Comparison of ENCODE assay signal across 18 cellular contexts in the genomic region with DNA sequence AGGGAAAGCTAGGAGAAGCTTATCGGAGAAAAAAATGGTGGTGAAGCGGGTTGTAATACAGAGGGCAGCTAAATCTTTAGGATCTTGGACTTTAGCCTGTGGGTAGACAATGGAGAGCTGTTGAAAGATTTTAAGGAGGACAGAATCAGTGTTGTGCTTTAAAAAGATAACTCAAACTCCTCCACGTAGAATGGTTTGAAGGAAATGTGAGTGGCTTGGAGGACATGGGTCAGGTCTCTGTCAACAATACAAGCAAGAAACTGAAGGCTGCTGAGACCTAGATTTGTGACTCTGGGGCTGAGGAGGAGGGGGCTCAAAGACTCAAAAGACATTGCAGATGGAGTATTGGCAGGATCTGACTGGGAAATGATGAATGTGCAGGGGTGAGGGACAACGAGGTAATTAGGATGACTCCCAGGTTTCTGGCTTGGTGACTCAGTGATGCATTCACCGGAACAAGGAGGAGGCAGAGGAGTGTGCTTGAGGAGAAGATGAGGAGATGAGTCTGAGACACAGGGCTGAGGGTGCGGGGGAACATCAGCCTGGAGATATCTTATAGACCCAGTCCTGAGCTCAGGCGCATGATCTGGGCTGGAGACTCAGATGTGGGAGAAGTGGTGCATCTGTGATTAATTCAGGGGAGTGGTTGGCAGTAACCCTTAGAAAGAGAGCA. TPM values are rescaled to one million over a fixed set of nuclear protein-coding genes. Genes with fewer than 3 reads are reported as not detected.
DNase-seq lines count a peak whose midpoint lies in the region; ATAC-seq, FAIRE-seq and TF ChIP-seq lines count a peak whose summit lies in the region.
"Had no signal": no experiment of that assay in that cellular context is flagged by ENCODE, and none has a peak within 500 bp of the region (broad histone marks: within the 10 kb centered on the region; RNA-seq: fewer than 3 reads in every experiment).

No MANE protein-coding gene starts in this region.

- H3K4me2 ChIP-seq in SK-N-SH: peak overlapping the region; percentile 16; the same call in 1 of the 2 replicates

- intact Hi-C loops in head of caudate nucleus (cut with DNase I): no loop called here

- POLR2A ChIA-PET in SK-N-SH (lab: Yijun Ruan, JAX): no interaction called here

- ATAC-seq in SK-N-SH treated with all-trans-retinoic acid at 6 μM for 48 hours (no peak), GM21526 (IDR thresholded peaks at IDR 0.05; ENCODE audit: low FRiP score, unreplicated experiment) (no peak), GM19324 (IDR thresholded peaks at IDR 0.05; ENCODE audit: low FRiP score, unreplicated experiment) (no peak)
- ATAC-seq: mucosa of descending colon had no signal

- peaks cover 6% of the 10 kb centered on the region; the same call in 1 of the 2 replicates for H3K27me3 ChIP-seq in SK-N-SH (ENCODE audit: insufficient read depth)
- H3K27me3 ChIP-seq: transverse colon had no signal

- CTCF ChIA-PET in SK-N-SH (lab: Yijun Ruan, JAX): interaction anchor here (1.1 to 2.3 kb wide), 2 partner anchors 27 to 259 kb away, joined by 4 to 5 read pairs; no protein-coding TSS in a partner anchor

- H3K36me3 ChIP-seq in SK-N-SH (replicated peaks in 1 of 2; ENCODE audit: control insufficient read depth in 1 of 2, insufficient read depth in 2 of 2, low read length in 1 of 2): peaks cover 9% of the 10 kb centered on the region in 2 experiments
- H3K36me3 ChIP-seq: transverse colon had no signal

- TF ChIP-seq CTCF in SK-N-SH (IDR thresholded peaks at IDR 0.05): no peak

- H3F3A ChIP-seq in SK-N-SH (replicated peaks; ENCODE audit: insufficient read depth): peaks cover 20% of the 10 kb centered on the region

- no peak overlapping the region for H3K9ac ChIP-seq in SK-N-SH

- TF ChIP-seq RAD21 in SK-N-SH (IDR thresholded peaks at IDR 0.05; ENCODE audit: low read length): no peak

- peaks cover 17% of the 10 kb centered on the region for H3K79me2 ChIP-seq in SK-N-SH (ENCODE audit: insufficient read depth)

- H3K9me2 ChIP-seq in SK-N-SH: no peaks in the 10 kb centered on the region

- no peaks in the 10 kb centered on the region for H3K9me3 ChIP-seq in SK-N-SH
- H3K9me3 ChIP-seq: mucosa of descending colon, transverse colon had no signal

- no peak overlapping the region for H3K4me3 ChIP-seq in SK-N-SH (ENCODE audit: low read depth in 2 of 2, low read length in 1 of 2)
- H3K4me3 ChIP-seq: mucosa of descending colon, transverse colon had no signal

- H4K20me1 ChIP-seq in SK-N-SH (ENCODE audit: insufficient read depth): peaks cover 12% of the 10 kb centered on the region

- peaks cover 5 to 7% of the 10 kb centered on the region in 2 experiments; a peak in 2 of 4 replicates for H3K4me1 ChIP-seq in SK-N-SH (ENCODE audit: control insufficient read depth in 1 of 2, insufficient read depth in 2 of 2, low read depth in 1 of 2, low read length in 1 of 2)

- WGBS in SK-N-SH (ENCODE audit: low lambda C conversion rate): 36% methylated on average over 7 of the region's 7 CpGs

- H3K27ac ChIP-seq in SK-N-SH (ENCODE audit: low read depth in 2 of 2, low read length in 1 of 2): no peak overlapping the region
- H3K27ac ChIP-seq: transverse colon had no signal

- no peak for FAIRE-seq in urothelium cell line (lab: Jason Lieb, UNC)
- FAIRE-seq: kidney had no signal

- H2AFZ ChIP-seq in SK-N-SH (ENCODE audit: low read depth): peak overlapping the region; percentile 71

- no peak for TF ChIP-seq EP300 in SK-N-SH (IDR thresholded peaks at IDR 0.05; ENCODE audit: borderline replicate concordance in 1 of 2, low read depth in 1 of 2, low read length in 1 of 2)

- DNase-seq in SK-N-SH (no peak), RPMI7951 (ENCODE audit: low read depth) (peak; percentile 65), head of caudate nucleus (peak in 39 of 42 donors; percentile 8 to 84 (median 51)), urothelium cell line (ENCODE audit: low spot score) (peak; percentile 41), DMS114 treated with DMSO at 0.1 percent for 48 hours (lab: John Stamatoyannopoulos, UW; ENCODE audit: unreplicated experiment) (no peak)
- DNase-seq: 8988T; activated CD4-positive, alpha-beta T cell treated with anti-CD3 and anti-CD28 coated beads, Interleukin-2, amount 10 ng/mL, durations not matched to agents 24 days and 14 days; activated naive CD4-positive, alpha-beta T cell treated with Interleukin-2 at 50 U/mL for 16 hours; DND-41; kidney; mucosa of descending colon; NCI-H146; NCI-H446; SHP77 treated with DMSO at 0.1 percent for 48 hours; transverse colon had no signal

TF ChIP-seq in SK-N-SH, 30 proteins besides CTCF, POLR2A, EP300 and RAD21:
- TF ChIP-seq SIN3A (IDR thresholded peaks at IDR 0.05; ENCODE audit: borderline replicate concordance, low read depth, low read length): no peak
- TF ChIP-seq FOSL2 (IDR thresholded peaks at IDR 0.05; ENCODE audit: borderline replicate concordance, low read depth): peak; percentile 70; the same call in 1 of the 2 replicates
- TF ChIP-seq JUND (IDR thresholded peaks at IDR 0.05): no peak
- TF ChIP-seq TCF12 (IDR thresholded peaks at IDR 0.05): peak; percentile 39; the same call in 1 of the 2 replicates
- TF ChIP-seq POLR2AphosphoS5 (IDR thresholded peaks at IDR 0.05; ENCODE audit: low read depth, low read length): no peak

TF ChIP-seq in SK-N-SH treated with all-trans-retinoic acid at 6 μM for 48 hours, 23 proteins besides CTCF, POLR2A, EP300 and RAD21:
- TF ChIP-seq ZNF70 (CRISPR knock-in tag; IDR thresholded peaks at IDR 0.05) (no peak), ZNF565 (CRISPR knock-in tag; conservative IDR thresholded peaks at IDR 0.05; ENCODE audit: low read depth) (no peak), SNAI2 (CRISPR knock-in tag; IDR thresholded peaks at IDR 0.05) (no peak), GLIS3 (CRISPR knock-in tag; IDR thresholded peaks at IDR 0.05) (no peak), TCF4 (CRISPR knock-in tag; IDR thresholded peaks at IDR 0.05; ENCODE audit: borderline replicate concordance) (no peak), ZC3H10 (CRISPR knock-in tag; IDR thresholded peaks at IDR 0.05) (no peak), ISL1 (CRISPR knock-in tag; IDR thresholded peaks at IDR 0.05) (no peak), TOX (CRISPR knock-in tag; IDR thresholded peaks at IDR 0.05; ENCODE audit: borderline replicate concordance) (no peak)
- TF ChIP-seq, protein P1, sequence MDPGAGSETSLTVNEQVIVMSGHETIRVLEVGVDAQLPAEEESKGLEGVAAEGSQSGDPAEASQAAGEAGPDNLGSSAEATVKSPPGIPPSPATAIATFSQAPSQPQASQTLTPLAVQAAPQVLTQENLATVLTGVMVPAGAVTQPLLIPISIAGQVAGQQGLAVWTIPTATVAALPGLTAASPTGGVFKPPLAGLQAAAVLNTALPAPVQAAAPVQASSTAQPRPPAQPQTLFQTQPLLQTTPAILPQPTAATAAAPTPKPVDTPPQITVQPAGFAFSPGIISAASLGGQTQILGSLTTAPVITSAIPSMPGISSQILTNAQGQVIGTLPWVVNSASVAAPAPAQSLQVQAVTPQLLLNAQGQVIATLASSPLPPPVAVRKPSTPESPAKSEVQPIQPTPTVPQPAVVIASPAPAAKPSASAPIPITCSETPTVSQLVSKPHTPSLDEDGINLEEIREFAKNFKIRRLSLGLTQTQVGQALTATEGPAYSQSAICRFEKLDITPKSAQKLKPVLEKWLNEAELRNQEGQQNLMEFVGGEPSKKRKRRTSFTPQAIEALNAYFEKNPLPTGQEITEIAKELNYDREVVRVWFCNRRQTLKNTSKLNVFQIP (CRISPR knock-in tag; IDR thresholded peaks at IDR 0.05; ENCODE audit: borderline replicate concordance, low read depth): no peak

RNA-seq across cellular contexts. Expression of gene RPS4X, which starts 3.3 kb away (rescaled TPM):
- 2,440 and 2,716 TPM in 2 replicates for polyA plus RNA-seq in SK-N-SH (2012; rRNA removed)
- 3,019 and 3,365 TPM in 2 replicates for polyA plus RNA-seq in SK-N-SH (2012; cell fraction: cytosol; rRNA removed)
- 414 and 750 TPM in 2 replicates for polyA plus RNA-seq in SK-N-SH (2012; cell fraction: nucleus; rRNA removed)
- 1,331 and 1,443 TPM in 2 replicates for total RNA-seq in RPMI7951 (2014; rRNA removed; shearing (Covaris generic))

RNA-seq across cellular contexts. Expression of gene CITED1, which starts 25.4 kb away (rescaled TPM):
- 0.41 and 0.44 TPM in 2 replicates for polyA plus RNA-seq in SK-N-SH (2012; rRNA removed)
- polyA plus RNA-seq in SK-N-SH (2012; cell fraction: cytosol; rRNA removed): 0.15 and 0.39 TPM in 2 replicates
- polyA plus RNA-seq in SK-N-SH (2012; cell fraction: nucleus; rRNA removed): 0.43 and 0.94 TPM in 2 replicates
- total RNA-seq in RPMI7951 (2014; rRNA removed; shearing (Covaris generic)): 0.12 and 1.3 TPM in 2 replicates
- total RNA-seq: activated CD4-positive, alpha-beta T cell treated with anti-CD3 and anti-CD28 coated beads, Interleukin-2, amount 10 ng/mL, durations not matched to agents 24 days and 14 days had no signal

RNA-seq across cellular contexts. Expression of gene ERCC6L, which starts 41.5 kb away (rescaled TPM):
- 1.5 and 1.8 TPM in 2 replicates for polyA plus RNA-seq in SK-N-SH (2012; rRNA removed)
- 2.3 and 2.5 TPM in 2 replicates for polyA plus RNA-seq in SK-N-SH (2012; cell fraction: cytosol; rRNA removed)
- polyA plus RNA-seq in SK-N-SH (2012; cell fraction: nucleus; rRNA removed): 0.47 and 0.80 TPM in 2 replicates
- 23.3 and 27.4 TPM in 2 replicates for total RNA-seq in RPMI7951 (2014; rRNA removed; shearing (Covaris generic))

Comparison
In these comparisons a context has a peak if more than half of its experiments do, and no peak if none do; other contexts are left out.
1. DNase-seq: peak in RPMI7951 (single experiment), head of caudate nucleus (39 of 42) and urothelium cell line (single experiment); none in SK-N-SH (single experiment) and DMS114 treated with DMSO at 0.1 percent for 48 hours (single experiment).